In the genomic region with DNA sequence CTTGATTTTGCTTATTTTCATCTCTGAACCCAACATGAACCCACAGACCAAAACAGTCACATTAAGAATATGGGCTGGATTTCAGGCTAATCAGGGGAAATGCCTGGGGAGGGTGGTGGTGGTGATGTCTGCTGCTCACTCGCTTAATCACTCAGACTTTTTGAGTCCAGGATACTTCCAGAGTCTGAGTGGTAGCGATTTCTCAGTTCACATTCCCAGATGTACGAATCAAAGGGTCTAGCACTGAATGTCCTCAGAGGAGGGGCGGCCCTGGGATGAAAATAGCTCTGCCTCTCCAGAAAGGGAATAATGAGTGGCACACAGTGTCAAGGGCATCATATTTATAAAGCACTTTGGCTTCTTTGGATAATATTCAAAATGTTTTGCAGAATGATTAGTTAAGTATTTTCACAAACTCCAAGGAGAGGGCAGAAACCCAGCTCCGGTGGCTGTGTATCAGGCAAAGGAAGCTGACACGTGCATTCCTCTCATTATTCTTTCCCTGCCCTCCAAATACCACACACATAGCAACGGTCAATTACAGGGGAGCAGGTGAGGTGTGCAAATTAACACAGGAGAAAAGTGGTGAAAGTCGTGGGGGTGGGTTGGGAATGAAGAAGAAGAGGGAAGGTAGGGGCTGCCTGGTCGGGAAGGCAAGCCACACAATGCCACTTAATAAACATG, we compare ENCODE assay signal across 1 cellular context.
TF ChIP-seq lines count a peak whose summit lies in the region.

No MANE protein-coding gene starts in this region.

TF ChIP-seq in WTC11, 78 proteins besides CTCF, POLR2A, EP300 and RAD21:
- TF ChIP-seq, protein P1, sequence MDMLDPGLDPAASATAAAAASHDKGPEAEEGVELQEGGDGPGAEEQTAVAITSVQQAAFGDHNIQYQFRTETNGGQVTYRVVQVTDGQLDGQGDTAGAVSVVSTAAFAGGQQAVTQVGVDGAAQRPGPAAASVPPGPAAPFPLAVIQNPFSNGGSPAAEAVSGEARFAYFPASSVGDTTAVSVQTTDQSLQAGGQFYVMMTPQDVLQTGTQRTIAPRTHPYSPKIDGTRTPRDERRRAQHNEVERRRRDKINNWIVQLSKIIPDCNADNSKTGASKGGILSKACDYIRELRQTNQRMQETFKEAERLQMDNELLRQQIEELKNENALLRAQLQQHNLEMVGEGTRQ (CRISPR knock-in tag; IDR thresholded peaks at IDR 0.05) = no peak
- TF ChIP-seq ZNF219 (CRISPR knock-in tag; IDR thresholded peaks at IDR 0.05; ENCODE audit: borderline replicate concordance) = no peak
- TF ChIP-seq, protein P2, sequence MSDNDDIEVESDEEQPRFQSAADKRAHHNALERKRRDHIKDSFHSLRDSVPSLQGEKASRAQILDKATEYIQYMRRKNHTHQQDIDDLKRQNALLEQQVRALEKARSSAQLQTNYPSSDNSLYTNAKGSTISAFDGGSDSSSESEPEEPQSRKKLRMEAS (CRISPR knock-in tag; IDR thresholded peaks at IDR 0.05) = no peak
- TF ChIP-seq TCF7 (CRISPR knock-in tag; IDR thresholded peaks at IDR 0.05; ENCODE audit: low read depth) = no peak
- no peak for TF ChIP-seq NFATC4 (CRISPR knock-in tag; IDR thresholded peaks at IDR 0.05)
- TF ChIP-seq, protein P3, sequence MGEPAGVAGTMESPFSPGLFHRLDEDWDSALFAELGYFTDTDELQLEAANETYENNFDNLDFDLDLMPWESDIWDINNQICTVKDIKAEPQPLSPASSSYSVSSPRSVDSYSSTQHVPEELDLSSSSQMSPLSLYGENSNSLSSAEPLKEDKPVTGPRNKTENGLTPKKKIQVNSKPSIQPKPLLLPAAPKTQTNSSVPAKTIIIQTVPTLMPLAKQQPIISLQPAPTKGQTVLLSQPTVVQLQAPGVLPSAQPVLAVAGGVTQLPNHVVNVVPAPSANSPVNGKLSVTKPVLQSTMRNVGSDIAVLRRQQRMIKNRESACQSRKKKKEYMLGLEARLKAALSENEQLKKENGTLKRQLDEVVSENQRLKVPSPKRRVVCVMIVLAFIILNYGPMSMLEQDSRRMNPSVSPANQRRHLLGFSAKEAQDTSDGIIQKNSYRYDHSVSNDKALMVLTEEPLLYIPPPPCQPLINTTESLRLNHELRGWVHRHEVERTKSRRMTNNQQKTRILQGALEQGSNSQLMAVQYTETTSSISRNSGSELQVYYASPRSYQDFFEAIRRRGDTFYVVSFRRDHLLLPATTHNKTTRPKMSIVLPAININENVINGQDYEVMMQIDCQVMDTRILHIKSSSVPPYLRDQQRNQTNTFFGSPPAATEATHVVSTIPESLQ (CRISPR knock-in tag; IDR thresholded peaks at IDR 0.05) = no peak
- TF ChIP-seq, protein P4, sequence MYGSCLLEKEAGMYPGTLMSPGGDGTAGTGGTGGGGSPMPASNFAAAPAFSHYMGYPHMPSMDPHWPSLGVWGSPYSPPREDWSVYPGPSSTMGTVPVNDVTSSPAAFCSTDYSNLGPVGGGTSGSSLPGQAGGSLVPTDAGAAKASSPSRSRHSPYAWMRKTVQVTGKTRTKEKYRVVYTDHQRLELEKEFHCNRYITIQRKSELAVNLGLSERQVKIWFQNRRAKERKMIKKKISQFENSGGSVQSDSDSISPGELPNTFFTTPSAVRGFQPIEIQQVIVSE (CRISPR knock-in tag; IDR thresholded peaks at IDR 0.05; ENCODE audit: borderline replicate concordance) = no peak
- TF ChIP-seq, protein P5, sequence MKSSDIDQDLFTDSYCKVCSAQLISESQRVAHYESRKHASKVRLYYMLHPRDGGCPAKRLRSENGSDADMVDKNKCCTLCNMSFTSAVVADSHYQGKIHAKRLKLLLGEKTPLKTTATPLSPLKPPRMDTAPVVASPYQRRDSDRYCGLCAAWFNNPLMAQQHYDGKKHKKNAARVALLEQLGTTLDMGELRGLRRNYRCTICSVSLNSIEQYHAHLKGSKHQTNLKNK (CRISPR knock-in tag; IDR thresholded peaks at IDR 0.05) = no peak
- TF ChIP-seq, protein P6, sequence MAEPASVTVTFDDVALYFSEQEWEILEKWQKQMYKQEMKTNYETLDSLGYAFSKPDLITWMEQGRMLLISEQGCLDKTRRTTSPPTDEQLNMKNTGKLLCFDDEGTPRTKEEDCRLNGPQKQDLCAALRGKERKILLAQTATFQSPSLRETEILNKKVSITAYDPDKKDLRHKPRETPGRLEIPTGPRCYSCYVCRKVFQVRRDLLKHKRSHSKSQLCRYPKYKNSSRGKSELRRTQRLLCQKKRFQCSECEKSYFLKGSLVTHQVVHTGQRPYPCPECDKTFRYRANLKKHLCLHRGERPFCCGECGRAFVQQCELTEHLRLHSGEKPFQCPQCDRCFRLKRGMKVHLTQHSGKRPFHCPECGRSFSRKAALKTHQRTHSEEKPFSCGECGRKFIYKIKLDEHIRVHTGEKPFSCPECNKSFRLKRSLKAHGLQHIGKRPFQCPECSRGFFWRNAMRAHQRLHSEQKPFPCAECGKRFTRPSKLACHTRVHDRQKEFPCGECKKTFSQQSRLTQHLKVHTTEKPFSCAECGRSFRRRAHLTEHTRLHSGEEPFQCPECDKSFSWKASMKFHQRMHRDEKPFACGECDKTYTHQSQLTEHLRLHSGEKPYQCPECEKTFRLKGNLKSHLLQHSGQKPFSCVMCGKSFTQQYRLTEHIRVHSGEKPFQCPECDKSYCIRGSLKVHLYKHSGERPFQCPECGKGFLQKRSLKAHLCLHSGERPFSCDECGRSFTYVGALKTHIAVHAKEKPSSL (CRISPR knock-in tag; conservative IDR thresholded peaks at IDR 0.05) = no peak
- no peak for TF ChIP-seq ELF4 (CRISPR knock-in tag; IDR thresholded peaks at IDR 0.05; ENCODE audit: low read depth)
- TF ChIP-seq, protein P7, sequence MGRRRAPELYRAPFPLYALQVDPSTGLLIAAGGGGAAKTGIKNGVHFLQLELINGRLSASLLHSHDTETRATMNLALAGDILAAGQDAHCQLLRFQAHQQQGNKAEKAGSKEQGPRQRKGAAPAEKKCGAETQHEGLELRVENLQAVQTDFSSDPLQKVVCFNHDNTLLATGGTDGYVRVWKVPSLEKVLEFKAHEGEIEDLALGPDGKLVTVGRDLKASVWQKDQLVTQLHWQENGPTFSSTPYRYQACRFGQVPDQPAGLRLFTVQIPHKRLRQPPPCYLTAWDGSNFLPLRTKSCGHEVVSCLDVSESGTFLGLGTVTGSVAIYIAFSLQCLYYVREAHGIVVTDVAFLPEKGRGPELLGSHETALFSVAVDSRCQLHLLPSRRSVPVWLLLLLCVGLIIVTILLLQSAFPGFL (CRISPR knock-in tag; IDR thresholded peaks at IDR 0.05; ENCODE audit: borderline replicate concordance) = no peak
- TF ChIP-seq, protein P8, sequence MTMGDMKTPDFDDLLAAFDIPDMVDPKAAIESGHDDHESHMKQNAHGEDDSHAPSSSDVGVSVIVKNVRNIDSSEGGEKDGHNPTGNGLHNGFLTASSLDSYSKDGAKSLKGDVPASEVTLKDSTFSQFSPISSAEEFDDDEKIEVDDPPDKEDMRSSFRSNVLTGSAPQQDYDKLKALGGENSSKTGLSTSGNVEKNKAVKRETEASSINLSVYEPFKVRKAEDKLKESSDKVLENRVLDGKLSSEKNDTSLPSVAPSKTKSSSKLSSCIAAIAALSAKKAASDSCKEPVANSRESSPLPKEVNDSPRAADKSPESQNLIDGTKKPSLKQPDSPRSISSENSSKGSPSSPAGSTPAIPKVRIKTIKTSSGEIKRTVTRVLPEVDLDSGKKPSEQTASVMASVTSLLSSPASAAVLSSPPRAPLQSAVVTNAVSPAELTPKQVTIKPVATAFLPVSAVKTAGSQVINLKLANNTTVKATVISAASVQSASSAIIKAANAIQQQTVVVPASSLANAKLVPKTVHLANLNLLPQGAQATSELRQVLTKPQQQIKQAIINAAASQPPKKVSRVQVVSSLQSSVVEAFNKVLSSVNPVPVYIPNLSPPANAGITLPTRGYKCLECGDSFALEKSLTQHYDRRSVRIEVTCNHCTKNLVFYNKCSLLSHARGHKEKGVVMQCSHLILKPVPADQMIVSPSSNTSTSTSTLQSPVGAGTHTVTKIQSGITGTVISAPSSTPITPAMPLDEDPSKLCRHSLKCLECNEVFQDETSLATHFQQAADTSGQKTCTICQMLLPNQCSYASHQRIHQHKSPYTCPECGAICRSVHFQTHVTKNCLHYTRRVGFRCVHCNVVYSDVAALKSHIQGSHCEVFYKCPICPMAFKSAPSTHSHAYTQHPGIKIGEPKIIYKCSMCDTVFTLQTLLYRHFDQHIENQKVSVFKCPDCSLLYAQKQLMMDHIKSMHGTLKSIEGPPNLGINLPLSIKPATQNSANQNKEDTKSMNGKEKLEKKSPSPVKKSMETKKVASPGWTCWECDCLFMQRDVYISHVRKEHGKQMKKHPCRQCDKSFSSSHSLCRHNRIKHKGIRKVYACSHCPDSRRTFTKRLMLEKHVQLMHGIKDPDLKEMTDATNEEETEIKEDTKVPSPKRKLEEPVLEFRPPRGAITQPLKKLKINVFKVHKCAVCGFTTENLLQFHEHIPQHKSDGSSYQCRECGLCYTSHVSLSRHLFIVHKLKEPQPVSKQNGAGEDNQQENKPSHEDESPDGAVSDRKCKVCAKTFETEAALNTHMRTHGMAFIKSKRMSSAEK (CRISPR knock-in tag; IDR thresholded peaks at IDR 0.05; ENCODE audit: borderline replicate concordance) = no peak
- TF ChIP-seq ZNF396 (CRISPR knock-in tag; IDR thresholded peaks at IDR 0.05; ENCODE audit: borderline replicate concordance) = no peak
- no peak for TF ChIP-seq KAT7 (CRISPR knock-in tag; IDR thresholded peaks at IDR 0.05; ENCODE audit: borderline replicate concordance)
- TF ChIP-seq ZNF121 (CRISPR knock-in tag; IDR thresholded peaks at IDR 0.05) = no peak
TF ChIP-seq in WTC11: peak in this region for 0.
